ENCODE assay signal across 14 cellular contexts in the genomic region with DNA sequence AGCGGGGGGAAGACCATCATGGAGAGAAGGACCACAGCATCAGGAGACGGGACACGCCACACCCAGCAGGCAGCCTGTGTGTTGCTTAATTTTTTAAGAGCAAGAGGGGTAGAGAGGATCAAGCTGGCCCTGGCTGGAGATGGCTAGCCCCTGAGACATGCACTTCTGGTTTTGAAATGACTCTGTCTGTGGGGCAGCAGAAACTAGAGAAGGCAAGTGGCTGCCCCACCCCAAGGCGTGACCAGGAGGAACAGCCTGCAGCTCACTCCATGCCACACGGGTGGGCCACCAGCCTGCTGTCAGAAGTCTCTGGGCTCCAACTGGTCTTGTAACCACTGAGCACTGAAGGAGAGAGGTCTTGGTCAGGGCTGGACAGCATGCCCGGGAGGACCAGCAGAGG.
DNase-seq lines count a peak whose midpoint lies in the region; ATAC-seq, FAIRE-seq and TF ChIP-seq lines count a peak whose summit lies in the region.
"Had no signal": no experiment of that assay in that cellular context is flagged by ENCODE, and none has a peak within 500 bp of the region (broad histone marks: within the 10 kb centered on the region; RNA-seq: fewer than 3 reads in every experiment).

No MANE protein-coding gene starts in this region.

- peak; percentile 57 for ATAC-seq in left colon
- no peak for ATAC-seq in HG02610 (IDR thresholded peaks at IDR 0.05; ENCODE audit: unreplicated experiment)
- ATAC-seq in GM23338, result no peak

- H4K20me1 ChIP-seq in OCI-LY3 (ENCODE audit: insufficient read depth, low read length) (no peaks in the 10 kb centered on the region), GM23338 (replicated peaks; ENCODE audit: insufficient read depth) (no peaks in the 10 kb centered on the region)

- H3K36me3 ChIP-seq in OCI-LY3 (replicated peaks; ENCODE audit: low read depth, low read length) (peaks cover 11% of the 10 kb centered on the region), GM23338 (ENCODE audit: insufficient read depth) (no peaks in the 10 kb centered on the region)

- peaks cover 51% of the 10 kb centered on the region for H3K4me1 Mint-ChIP-seq in CD14-positive monocyte
- peaks cover 74% of the 10 kb centered on the region for H3K4me1 Mint-ChIP-seq in nephron progenitor cell
- H3K4me1 Mint-ChIP-seq in GM23338, result peaks cover 25% of the 10 kb centered on the region

- H3K9ac ChIP-seq in OCI-LY3 (ENCODE audit: low read length), result peak overlapping the region; percentile 81

- H3K4me2 ChIP-seq in OCI-LY3 (ENCODE audit: low read length) (peak overlapping the region; percentile 78), GM23338 (no peak overlapping the region)

- H3K27me3 Mint-ChIP-seq in CD14-positive monocyte (ENCODE audit: low read depth in 3 of 3) (peaks cover 0 to 3% (median 1%) of the 10 kb centered on the region in 3 donors), nephron progenitor cell (ENCODE audit: low read depth, poor library complexity) (peaks cover 17% of the 10 kb centered on the region), GM23338 (ENCODE audit: insufficient read depth, low read depth, poor library complexity) (peaks cover 7% of the 10 kb centered on the region)
- H3K27me3 Mint-ChIP-seq: IgD-negative memory B cell had no signal

- H3K9me3 ChIP-seq in OCI-LY3 (ENCODE audit: insufficient read depth, low read length), result no peaks in the 10 kb centered on the region

- H3K9me3 Mint-ChIP-seq in CD14-positive monocyte, result no peaks in the 10 kb centered on the region
- H3K9me3 Mint-ChIP-seq in nephron progenitor cell, result no peaks in the 10 kb centered on the region
- no peaks in the 10 kb centered on the region for H3K9me3 Mint-ChIP-seq in GM23338
- H3K9me3 Mint-ChIP-seq: IgD-negative memory B cell had no signal

- H3K4me3 ChIP-seq in OCI-LY3 (ENCODE audit: low read length), result peak overlapping the region; percentile 52
- H3K4me3 ChIP-seq in GM23338, result no peak overlapping the region

- no peaks in the 10 kb centered on the region for H3K27me3 ChIP-seq in OCI-LY3 (ENCODE audit: low read depth, low read length)
- no peaks in the 10 kb centered on the region for H3K27me3 ChIP-seq in GM23338 (ENCODE audit: insufficient read depth)

- H3F3A ChIP-seq in GM23338 (replicated peaks; ENCODE audit: low read depth), result no peaks in the 10 kb centered on the region

- no peak overlapping the region for H2AFZ ChIP-seq in OCI-LY3 (ENCODE audit: low read depth, low read length)
- H2AFZ ChIP-seq in GM23338, result no peak overlapping the region

- intact Hi-C loops in CD14-positive monocyte (cut with micrococcal nuclease) (loop anchor here in 1 of 2 donors (1.0 kb wide), 1 partner anchor 75 kb away; no protein-coding TSS in a partner anchor), left colon (cut with DNase I, micrococcal nuclease) (no loop called here)

- TF ChIP-seq POLR2A in GM12892 (IDR thresholded peaks at IDR 0.05; ENCODE audit: low read depth, low read length), result no peak

- H3K27ac Mint-ChIP-seq in CD14-positive monocyte (peak overlapping the region; percentile 80 to 91 (median 86)), nephron progenitor cell (no peak overlapping the region), GM23338 (no peak overlapping the region)

- H3K27ac ChIP-seq in OCI-LY3 (ENCODE audit: low read length) (peak overlapping the region; percentile 91), GM23338 (ENCODE audit: low read depth) (no peak overlapping the region)

- H3K4me3 Mint-ChIP-seq in CD14-positive monocyte, result peak overlapping the region in 1 of 2 donors; percentile 72
- no peak overlapping the region for H3K4me3 Mint-ChIP-seq in nephron progenitor cell
- no peak overlapping the region for H3K4me3 Mint-ChIP-seq in GM23338

- H3K36me3 Mint-ChIP-seq in CD14-positive monocyte (peaks cover 28 to 32% of the 10 kb centered on the region in 2 donors), nephron progenitor cell (ENCODE audit: low read depth) (no peaks in the 10 kb centered on the region), GM23338 (ENCODE audit: low read depth) (no peaks in the 10 kb centered on the region)

- peak; percentile 94 for FAIRE-seq in GM12892 (lab: Jason Lieb, UNC)

- TF ChIP-seq CTCF in CD14-positive monocyte (IDR thresholded peaks at IDR 0.05), result no peak
- 0 out of 2 replicates have a peak, but pooled peaks have one; percentile 8 for TF ChIP-seq CTCF in OCI-LY3 (IDR thresholded peaks at IDR 0.05; ENCODE audit: low read depth, low read length)
- TF ChIP-seq CTCF in nephron progenitor cell (IDR thresholded peaks at IDR 0.05), result no peak
- TF ChIP-seq CTCF in GM23338 (conservative IDR thresholded peaks at IDR 0.05; ENCODE audit: low read depth in 2 of 2), result no peak

- peaks cover 88% of the 10 kb centered on the region for H3K4me1 ChIP-seq in OCI-LY3 (ENCODE audit: low read length)
- H3K4me1 ChIP-seq in GM23338 (ENCODE audit: insufficient read depth), result peaks cover 9% of the 10 kb centered on the region; the same call in 1 of the 2 replicates

- H3K79me2 ChIP-seq in OCI-LY3 (ENCODE audit: low read length) (no peaks in the 10 kb centered on the region), GM23338 (replicated peaks; ENCODE audit: insufficient read depth) (no peaks in the 10 kb centered on the region)

- no peaks in the 10 kb centered on the region for H3K9me2 ChIP-seq in GM23338 (ENCODE audit: insufficient read depth)

- DNase-seq in CD14-positive monocyte (ENCODE audit: low spot score) (peak; percentile 67), GM12892 (ENCODE audit: insufficient read length) (no peak), left colon (peak in 1 of 2 donors; percentile 23), nephron progenitor cell (no peak), GM23338 (ENCODE audit: low spot score) (no peak), DMS79 treated with DMSO at 0.1 percent for 48 hours (lab: John Stamatoyannopoulos, UW) (no peak)
- DNase-seq: EL; foreskin fibroblast; NCI-H1436 treated with DMSO at 0.1 percent for 48 hours; NCI-H526; stimulated activated CD4-positive, alpha-beta T cell treated with anti-CD3 and anti-CD28 coated beads, Interleukin-1b, Interleukin-23, amount 100 ng/mL, for 48 hours had no signal

TF ChIP-seq in GM23338, 12 proteins besides CTCF, POLR2A, EP300 and RAD21:
- TF ChIP-seq ZNF331 (CRISPR knock-in tag; IDR thresholded peaks at IDR 0.05; ENCODE audit: low read depth) (no peak), NANOG (IDR thresholded peaks at IDR 0.05; ENCODE audit: borderline replicate concordance) (no peak), POLR2AphosphoS5 (IDR thresholded peaks at IDR 0.05; ENCODE audit: low read depth) (no peak), JUNB (IDR thresholded peaks at IDR 0.05; ENCODE audit: unreplicated experiment) (no peak)
- TF ChIP-seq, protein P1, sequence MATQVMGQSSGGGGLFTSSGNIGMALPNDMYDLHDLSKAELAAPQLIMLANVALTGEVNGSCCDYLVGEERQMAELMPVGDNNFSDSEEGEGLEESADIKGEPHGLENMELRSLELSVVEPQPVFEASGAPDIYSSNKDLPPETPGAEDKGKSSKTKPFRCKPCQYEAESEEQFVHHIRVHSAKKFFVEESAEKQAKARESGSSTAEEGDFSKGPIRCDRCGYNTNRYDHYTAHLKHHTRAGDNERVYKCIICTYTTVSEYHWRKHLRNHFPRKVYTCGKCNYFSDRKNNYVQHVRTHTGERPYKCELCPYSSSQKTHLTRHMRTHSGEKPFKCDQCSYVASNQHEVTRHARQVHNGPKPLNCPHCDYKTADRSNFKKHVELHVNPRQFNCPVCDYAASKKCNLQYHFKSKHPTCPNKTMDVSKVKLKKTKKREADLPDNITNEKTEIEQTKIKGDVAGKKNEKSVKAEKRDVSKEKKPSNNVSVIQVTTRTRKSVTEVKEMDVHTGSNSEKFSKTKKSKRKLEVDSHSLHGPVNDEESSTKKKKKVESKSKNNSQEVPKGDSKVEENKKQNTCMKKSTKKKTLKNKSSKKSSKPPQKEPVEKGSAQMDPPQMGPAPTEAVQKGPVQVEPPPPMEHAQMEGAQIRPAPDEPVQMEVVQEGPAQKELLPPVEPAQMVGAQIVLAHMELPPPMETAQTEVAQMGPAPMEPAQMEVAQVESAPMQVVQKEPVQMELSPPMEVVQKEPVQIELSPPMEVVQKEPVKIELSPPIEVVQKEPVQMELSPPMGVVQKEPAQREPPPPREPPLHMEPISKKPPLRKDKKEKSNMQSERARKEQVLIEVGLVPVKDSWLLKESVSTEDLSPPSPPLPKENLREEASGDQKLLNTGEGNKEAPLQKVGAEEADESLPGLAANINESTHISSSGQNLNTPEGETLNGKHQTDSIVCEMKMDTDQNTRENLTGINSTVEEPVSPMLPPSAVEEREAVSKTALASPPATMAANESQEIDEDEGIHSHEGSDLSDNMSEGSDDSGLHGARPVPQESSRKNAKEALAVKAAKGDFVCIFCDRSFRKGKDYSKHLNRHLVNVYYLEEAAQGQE (IDR thresholded peaks at IDR 0.05; ENCODE audit: unreplicated experiment), result no peak

Comparison
In these comparisons a context has a peak if more than half of its experiments do, and no peak if none do; other contexts are left out.
1. H3K27ac Mint-ChIP-seq: peak in CD14-positive monocyte (7 of 7); none in nephron progenitor cell (single experiment) and GM23338 (single experiment).